Comparison of ENCODE assay signal across 11 cellular contexts in genomic region chr17:40539711-40540411, GRCh38. TPM values are rescaled to one million over a fixed set of nuclear protein-coding genes. Genes with fewer than 3 reads are reported as not detected.
DNase-seq lines count a peak whose midpoint lies in the region; ATAC-seq and TF ChIP-seq lines count a peak whose summit lies in the region.
"Had no signal": no experiment of that assay in that cellular context is flagged by ENCODE, and none has a peak within 500 bp of the region (broad histone marks: within the 10 kb centered on the region; RNA-seq: fewer than 3 reads in every experiment).

No MANE protein-coding gene starts in this region.

- H3K56ac ChIP-seq in mesendoderm (ENCODE audit: low read length) = peak overlapping the region; percentile 54

- H3K36me3 ChIP-seq in ascending aorta (no peaks in the 10 kb centered on the region), mesendoderm (ENCODE audit: control insufficient read depth, insufficient read depth, low read length) (no peaks in the 10 kb centered on the region), thymus (ENCODE audit: control insufficient read depth, insufficient read depth) (no peaks in the 10 kb centered on the region), WERI-Rb-1 (no peaks in the 10 kb centered on the region)
- H3K36me3 ChIP-seq: MG63 had no signal

- peaks cover 87% of the 10 kb centered on the region for H3K4me1 Mint-ChIP-seq in activated CD4-positive, alpha-beta T cell treated with anti-CD3 and anti-CD28 coated beads for 36 hours

- no peaks in the 10 kb centered on the region for H3K9me3 Mint-ChIP-seq in activated CD4-positive, alpha-beta T cell treated with anti-CD3 and anti-CD28 coated beads for 36 hours (ENCODE audit: low read depth)

- peak overlapping the region; percentile 14 to 84 for H3K27ac ChIP-seq in ascending aorta
- H3K27ac ChIP-seq in mesendoderm (ENCODE audit: low read depth, low read length) = no peak overlapping the region
- H3K27ac ChIP-seq in thymus (ENCODE audit: low read depth) = peak overlapping the region; percentile 96
- H3K27ac ChIP-seq in WERI-Rb-1 = no peak overlapping the region

- intact Hi-C loops in activated CD4-positive, alpha-beta T cell treated with anti-CD3 and anti-CD28 coated beads for 36 hours (cut with DNase I, micrococcal nuclease) = loop anchor here (1.0 to 5.0 kb wide), 6 partner anchors 20 to 1138 kb away; partner anchors contain the start of genes FBXL20 (in 1 of the 2) and IGFBP4 (in 1 of the 2)
- intact Hi-C loops in ascending aorta (cut with DNase I) = loop anchor here (5.0 kb wide), 1 partner anchor 233 kb away; the partner anchor contains the start of gene RARA

- no CpG with 5 or more reads among the region's 9 CpGs for WGBS in mesendoderm (ENCODE audit: extremely low coverage, insufficient coverage, low lambda C conversion rate)
- WGBS in thymus = 92% methylated on average over 9 of the region's 9 CpGs

- CTCF ChIA-PET in activated CD4-positive, alpha-beta T cell treated with anti-CD3 and anti-CD28 coated beads for 36 hours (lab: Charles Lee) = interaction anchor here (0.6 to 20.3 kb wide), 16 partner anchors 8 to 223 kb away, joined by 3 to 403 read pairs (median 3); partner anchors contain the start of gene TOP2A

- H3K18ac ChIP-seq in mesendoderm (ENCODE audit: low read length) = no peak overlapping the region

- H2AK5ac ChIP-seq in mesendoderm (ENCODE audit: low read length) = no peak overlapping the region

- H2BK15ac ChIP-seq in mesendoderm (replicated peaks; ENCODE audit: low read depth) = no peak overlapping the region

- no peak overlapping the region for H3K4ac ChIP-seq in mesendoderm (ENCODE audit: low read depth, low read length)

- no peak for ATAC-seq in activated CD4-positive, alpha-beta T cell treated with anti-CD3 and anti-CD28 coated beads for 36 hours

- no peak overlapping the region for H2BK120ac ChIP-seq in mesendoderm (ENCODE audit: low read depth, low read length)

- H3K4me3 Mint-ChIP-seq in activated CD4-positive, alpha-beta T cell treated with anti-CD3 and anti-CD28 coated beads for 36 hours = peak overlapping the region; percentile 63

- H4K5ac ChIP-seq in mesendoderm (ENCODE audit: low read length) = no peak overlapping the region

- H3K9ac ChIP-seq in mesendoderm (ENCODE audit: low read length) = no peak overlapping the region

- H3K27ac Mint-ChIP-seq in activated CD4-positive, alpha-beta T cell treated with anti-CD3 and anti-CD28 coated beads for 36 hours = peak overlapping the region; percentile 98

- H3K9me3 ChIP-seq in ascending aorta (no peaks in the 10 kb centered on the region), thymus (ENCODE audit: control insufficient read depth) (no peaks in the 10 kb centered on the region), WERI-Rb-1 (ENCODE audit: severe bottlenecking) (no peaks in the 10 kb centered on the region)
- H3K9me3 ChIP-seq: MG63 had no signal

- peaks cover 5% of the 10 kb centered on the region for H3K36me3 Mint-ChIP-seq in activated CD4-positive, alpha-beta T cell treated with anti-CD3 and anti-CD28 coated beads for 36 hours (ENCODE audit: low read depth)

- no peak overlapping the region for H3K23ac ChIP-seq in mesendoderm (ENCODE audit: low read length)

- H3K27me3 ChIP-seq in ascending aorta (no peaks in the 10 kb centered on the region), mesendoderm (ENCODE audit: insufficient read depth, low read length, poor library complexity) (no peaks in the 10 kb centered on the region), thymus (ENCODE audit: control insufficient read depth, insufficient read depth) (no peaks in the 10 kb centered on the region), WERI-Rb-1 (ENCODE audit: insufficient read depth, low read depth, severe bottlenecking) (no peaks in the 10 kb centered on the region)
- H3K27me3 ChIP-seq: MG63 had no signal

- H3K4me2 ChIP-seq in mesendoderm (ENCODE audit: low read length) = no peak overlapping the region

- H3K4me1 ChIP-seq in ascending aorta = peaks cover 5 to 16% of the 10 kb centered on the region in 2 donors
- peaks cover 12% of the 10 kb centered on the region for H3K4me1 ChIP-seq in mesendoderm (ENCODE audit: control insufficient read depth, low read depth, low read length)
- peaks cover 67% of the 10 kb centered on the region for H3K4me1 ChIP-seq in thymus (ENCODE audit: control insufficient read depth, insufficient read depth, low read length)

- no peak overlapping the region for H2BK5ac ChIP-seq in mesendoderm (ENCODE audit: low read length)

- H3K4me3 ChIP-seq in ascending aorta (no peak overlapping the region), mesendoderm (ENCODE audit: low read length) (no peak overlapping the region), thymus (ENCODE audit: low read length) (no peak overlapping the region), WERI-Rb-1 (ENCODE audit: low read depth, low read length) (no peak overlapping the region)
- H3K4me3 ChIP-seq: MG63 had no signal

- TF ChIP-seq CTCF in ascending aorta (IDR thresholded peaks at IDR 0.05) (no peak), WERI-Rb-1 (IDR thresholded peaks at IDR 0.05; ENCODE audit: low read depth, low read length) (no peak)

- H3K79me1 ChIP-seq in mesendoderm (ENCODE audit: low read length) = no peaks in the 10 kb centered on the region

- H3K27me3 Mint-ChIP-seq in activated CD4-positive, alpha-beta T cell treated with anti-CD3 and anti-CD28 coated beads for 36 hours = no peaks in the 10 kb centered on the region

- DNase-seq in activated CD4-positive, alpha-beta T cell treated with anti-CD3 and anti-CD28 coated beads for 36 hours = peak; percentile 20
- DNase-seq in activated CD4-positive, alpha-beta T cell treated with anti-CD3 and anti-CD28 coated beads, Interleukin-2, amount 50 U/mL, for 48 hours = no peak
- DNase-seq in ascending aorta (ENCODE audit: low spot score in 2 of 2) = no peak
- DNase-seq in mesendoderm = peak; percentile 87
- no peak for DNase-seq in GOT3 (lab: John Stamatoyannopoulos, UW)
- DNase-seq in COLO829 (ENCODE audit: low spot score) = no peak
- DNase-seq in WERI-Rb-1 = no peak
- DNase-seq: GDM1, MG63 had no signal

- H3K79me2 ChIP-seq in mesendoderm (ENCODE audit: control insufficient read depth, insufficient read depth, low read length) = no peaks in the 10 kb centered on the region

- POLR2A ChIA-PET in activated CD4-positive, alpha-beta T cell treated with anti-CD3 and anti-CD28 coated beads for 36 hours (lab: Charles Lee) = interaction anchor here (0.7 to 8.2 kb wide), 13 partner anchors 8 to 217 kb away, joined by 3 to 179 read pairs (median 6); partner anchors contain the start of genes CCR7 and TOP2A

- no peak overlapping the region for H4K8ac ChIP-seq in mesendoderm (ENCODE audit: low read depth, low read length)

RNA-seq across cellular contexts. Expression of gene CCR7, which starts 25.4 kb away (rescaled TPM):
- 100 to 1,000 TPM; 325 to 389 TPM for total RNA-seq in activated CD4-positive, alpha-beta T cell treated with anti-CD3 and anti-CD28 coated beads for 36 hours
- not detected for total RNA-seq in ascending aorta
- polyA plus RNA-seq in mesendoderm (2013, experiment 1 of 2) = 3.8 TPM
- polyA plus RNA-seq in mesendoderm (2013, experiment 2 of 2) = 3.8 TPM
- 102 TPM for polyA plus RNA-seq in thymus
- total RNA-seq: A172 had no signal

RNA-seq across cellular contexts. Expression of gene TNS4, which starts 38.4 kb away (rescaled TPM):
- 10 to 100 TPM; 10.8 to 12.8 TPM for total RNA-seq in activated CD4-positive, alpha-beta T cell treated with anti-CD3 and anti-CD28 coated beads for 36 hours
- not detected for total RNA-seq in ascending aorta
- polyA plus RNA-seq in mesendoderm (2013, experiment 1 of 2) = 5.7 TPM
- 4.9 TPM for polyA plus RNA-seq in mesendoderm (2013, experiment 2 of 2)
- 24.8 TPM for polyA plus RNA-seq in thymus

Comparison
In these comparisons a context has a peak if more than half of its experiments do, and no peak if none do; other contexts are left out.
1. DNase-seq: peak in activated CD4-positive, alpha-beta T cell treated with anti-CD3 and anti-CD28 coated beads for 36 hours (single experiment) and mesendoderm (single experiment); none in activated CD4-positive, alpha-beta T cell treated with anti-CD3 and anti-CD28 coated beads, Interleukin-2, amount 50 U/mL, for 48 hours (0 of 2), ascending aorta (0 of 2), GOT3 (single experiment), COLO829 (single experiment) and WERI-Rb-1 (single experiment).
2. H3K27ac ChIP-seq: peak in ascending aorta (2 of 2) and thymus (single experiment); none in mesendoderm (single experiment) and WERI-Rb-1 (single experiment).
3. RNA of gene CCR7, which starts 25.4 kb away (total RNA-seq): 325 to 389 TPM in activated CD4-positive, alpha-beta T cell treated with anti-CD3 and anti-CD28 coated beads for 36 hours; not detected in ascending aorta (single experiment); every median in the first group is over 100 times any median in the second.